In the genomic region with DNA sequence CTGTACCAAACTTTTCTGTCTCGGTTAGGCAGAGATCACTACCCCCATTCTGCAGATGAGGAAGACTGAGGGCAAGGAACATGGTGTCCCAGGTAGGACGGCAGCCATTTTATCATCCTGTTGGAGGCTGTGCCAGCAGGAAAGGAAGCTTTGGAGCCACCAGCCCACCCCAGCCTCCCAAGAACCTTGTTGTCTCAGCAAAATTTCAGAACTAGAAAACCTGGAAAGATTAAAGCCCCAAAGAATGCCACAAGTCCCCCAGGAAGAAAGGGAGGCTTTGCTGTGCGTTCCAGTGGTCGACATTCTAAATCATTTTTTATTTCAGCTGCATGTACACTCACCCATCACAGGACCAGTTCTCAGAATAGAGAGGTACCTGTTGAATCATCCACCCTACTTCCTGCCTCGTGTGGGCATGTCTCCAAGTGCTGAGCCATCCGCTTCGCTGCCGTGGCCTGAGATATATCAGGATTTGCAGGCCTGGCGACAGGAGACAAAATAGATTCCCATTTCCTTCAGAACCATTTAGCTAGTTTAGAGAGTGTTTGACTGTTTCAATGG, we compare ENCODE assay signal across 10 cellular contexts. TPM values are rescaled to one million over a fixed set of nuclear protein-coding genes. Genes with fewer than 3 reads are reported as not detected.
DNase-seq lines count a peak whose midpoint lies in the region; ATAC-seq, FAIRE-seq and TF ChIP-seq lines count a peak whose summit lies in the region.
"Had no signal": no experiment of that assay in that cellular context is flagged by ENCODE, and none has a peak within 500 bp of the region (broad histone marks: within the 10 kb centered on the region; RNA-seq: fewer than 3 reads in every experiment).

No MANE protein-coding gene starts in this region.

- FAIRE-seq in keratinocyte (lab: Jason Lieb, UNC) = peak; percentile 100

- TF ChIP-seq CTCF in keratinocyte (optimal IDR thresholded peaks at IDR 0.05 in 1 of 3, IDR thresholded peaks at IDR 0.05 in 1 of 3, conservative IDR thresholded peaks at IDR 0.05 in 1 of 3; ENCODE audit: extremely low read depth in 1 of 3, insufficient read depth in 2 of 3, low read length in 3 of 3) (no peak), GM20000 (IDR thresholded peaks at IDR 0.05; ENCODE audit: extremely low read depth, missing control alignments) (no peak)

- peak overlapping the region; percentile 80 for H3K27ac ChIP-seq in keratinocyte (ENCODE audit: control insufficient read depth, insufficient read depth, low read length)

- H4K20me1 ChIP-seq in keratinocyte (ENCODE audit: control insufficient read depth, extremely low read depth, insufficient read depth, low read length) = no peaks in the 10 kb centered on the region

- peak overlapping the region; percentile 51 for H3K4me2 ChIP-seq in keratinocyte (ENCODE audit: control insufficient read depth, extremely low read depth, insufficient read depth, low read depth, low read length)

- no peaks in the 10 kb centered on the region for H3K36me3 ChIP-seq in keratinocyte (ENCODE audit: control insufficient read depth in 2 of 2, extremely low read depth in 1 of 2, insufficient read depth in 2 of 2, low read length in 2 of 2)

- ATAC-seq in HG03135 (IDR thresholded peaks at IDR 0.05; ENCODE audit: unreplicated experiment) (no peak), HG03457 (IDR thresholded peaks at IDR 0.05; ENCODE audit: unreplicated experiment) (no peak)

- no peaks in the 10 kb centered on the region for H3K9me3 ChIP-seq in keratinocyte (ENCODE audit: control insufficient read depth, low read depth, low read length)

- no peaks in the 10 kb centered on the region for H3K27me3 ChIP-seq in keratinocyte (ENCODE audit: control insufficient read depth, extremely low read depth, insufficient read depth, low read length)

- dilution Hi-C loops in keratinocyte (cut with MboI; ENCODE audit: extremely low pct_ligation_motif_present, low sequenced_read_pairs) = no loop called here

- H3K4me1 ChIP-seq in keratinocyte (ENCODE audit: control insufficient read depth, extremely low read depth, insufficient read depth, low read length) = peaks cover 25% of the 10 kb centered on the region

- H2AFZ ChIP-seq in keratinocyte (ENCODE audit: control insufficient read depth, low read length) = peak overlapping the region; percentile 62

- DNase-seq in activated gamma-delta T cell treated with Interleukin-2 at 50 U/mL for 16 hours (peak; percentile 7), activated gamma-delta T cell (lab: John Stamatoyannopoulos, UW) (no peak), activated T-helper 1 cell treated with Interleukin-2 at 50 U/mL for 16 hours (ENCODE audit: low read depth) (peak; percentile 18), keratinocyte (ENCODE audit: low read depth, low spot score) (peak; percentile 59), ureter (ENCODE audit: low spot score) (peak; percentile 65), GM20000 (ENCODE audit: low spot score) (no peak)
- DNase-seq: DND-41 had no signal

- peak overlapping the region; percentile 53 for H3K9ac ChIP-seq in keratinocyte (ENCODE audit: control insufficient read depth, extremely low read depth, insufficient read depth, low read length)

- no peaks in the 10 kb centered on the region for H3K79me2 ChIP-seq in keratinocyte (ENCODE audit: control insufficient read depth, insufficient read depth, low read length)

- H3K4me3 ChIP-seq in keratinocyte (ENCODE audit: control insufficient read depth in 2 of 3, extremely low read depth in 1 of 3, insufficient read depth in 2 of 3, low read depth in 1 of 3, low read length in 3 of 3) = no peak overlapping the region
- H3K4me3 ChIP-seq: skin epidermis had no signal

- no peaks in the 10 kb centered on the region for H3K9me1 ChIP-seq in keratinocyte (ENCODE audit: control insufficient read depth, extremely low read depth, insufficient read depth, low read length)

RNA-seq across cellular contexts. Expression of a gene that starts 12.9 kb away (rescaled TPM):
- 407 to 443 TPM (median 408 TPM) in 3 replicates for polyA plus RNA-seq in keratinocyte
- polyA plus RNA-seq in keratinocyte (2011; ENCODE audit: low read depth) = 273 TPM
- polyA plus RNA-seq in keratinocyte (2011; cell fraction: cytosol; rRNA removed) = 360 and 419 TPM in 2 replicates
- polyA plus RNA-seq in keratinocyte (2011; cell fraction: nucleus; rRNA removed) = 391 and 401 TPM in 2 replicates
- polyA plus RNA-seq in keratinocyte (2012; ENCODE audit: low replicate concordance) = 234 and 254 TPM in 2 replicates
- polyA minus RNA-seq in keratinocyte = 322 to 527 TPM (median 490 TPM) in 3 replicates
- polyA minus RNA-seq in keratinocyte (2011; cell fraction: cytosol; rRNA and poly(A)+ RNA removed) = 345 TPM
- 153 and 187 TPM in 2 replicates for polyA minus RNA-seq in keratinocyte (2011; cell fraction: nucleus; rRNA and poly(A)+ RNA removed)
- total RNA-seq in ureter = 169 TPM

RNA-seq across cellular contexts. Expression of a gene that starts 35.1 kb away (rescaled TPM):
- polyA plus RNA-seq in keratinocyte = 0.54 to 1.9 TPM (median 0.71 TPM) in 3 replicates
- polyA plus RNA-seq in keratinocyte (2011; ENCODE audit: low read depth) = 0.56 TPM
- 0.79 and 1.1 TPM in 2 replicates for polyA plus RNA-seq in keratinocyte (2011; cell fraction: cytosol; rRNA removed)
- polyA plus RNA-seq in keratinocyte (2011; cell fraction: nucleus; rRNA removed) = 2.0 and 2.3 TPM in 2 replicates
- 1.4 and 2.1 TPM in 2 replicates for polyA plus RNA-seq in keratinocyte (2012; ENCODE audit: low replicate concordance)
- 1.3 to 5.1 TPM (median 1.8 TPM) in 3 replicates for polyA minus RNA-seq in keratinocyte
- not detected for polyA minus RNA-seq in keratinocyte (2011; cell fraction: cytosol; rRNA and poly(A)+ RNA removed)
- polyA minus RNA-seq in keratinocyte (2011; cell fraction: nucleus; rRNA and poly(A)+ RNA removed) = 1.6 and 2.2 TPM in 2 replicates
- total RNA-seq in ureter = 15.3 TPM

Comparison
In these comparisons a context has a peak if more than half of its experiments do, and no peak if none do; other contexts are left out.
1. DNase-seq: peak in activated gamma-delta T cell treated with Interleukin-2 at 50 U/mL for 16 hours (single experiment), activated T-helper 1 cell treated with Interleukin-2 at 50 U/mL for 16 hours (single experiment), keratinocyte (single experiment) and ureter (single experiment); none in activated gamma-delta T cell (single experiment) and GM20000 (single experiment).